ENCODE assay signal across 22 cellular contexts in the genomic region with DNA sequence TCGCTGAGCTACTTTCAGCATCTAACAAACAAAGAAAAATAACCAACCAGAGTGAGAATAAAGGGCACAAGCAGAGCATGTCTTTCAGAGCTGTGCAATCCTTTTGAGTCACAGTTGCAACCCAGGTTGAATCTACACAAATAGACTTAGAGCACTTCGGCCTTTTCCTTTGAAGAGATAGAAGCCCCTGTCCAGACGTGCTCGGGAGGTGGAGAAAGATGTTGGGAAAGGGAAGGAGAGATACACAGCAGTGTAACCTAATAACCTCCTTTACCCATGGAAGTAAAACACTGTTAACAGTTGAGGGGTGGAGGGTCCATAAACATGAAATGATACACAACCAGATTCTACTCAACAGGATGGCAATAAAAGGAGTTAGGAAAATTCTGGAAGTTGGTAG. TPM values are rescaled to one million over a fixed set of nuclear protein-coding genes. Genes with fewer than 3 reads are reported as not detected.
DNase-seq lines count a peak whose midpoint lies in the region; ATAC-seq, FAIRE-seq and TF ChIP-seq lines count a peak whose summit lies in the region.
"Had no signal": no experiment of that assay in that cellular context is flagged by ENCODE, and none has a peak within 500 bp of the region (broad histone marks: within the 10 kb centered on the region; RNA-seq: fewer than 3 reads in every experiment).

No MANE protein-coding gene starts in this region.

- no peak overlapping the region for H3K27ac Mint-ChIP-seq in neural progenitor cell
- H3K27ac Mint-ChIP-seq: B cell, CD14-positive monocyte had no signal

- H3K9me3 Mint-ChIP-seq in neural progenitor cell: no peaks in the 10 kb centered on the region
- H3K9me3 Mint-ChIP-seq: CD14-positive monocyte had no signal

- no peak for TF ChIP-seq EP300 in A549 (IDR thresholded peaks at IDR 0.05)

- H3K4me1 ChIP-seq in A549: peaks cover 66% of the 10 kb centered on the region
- peaks cover 38% of the 10 kb centered on the region for H3K4me1 ChIP-seq in neural progenitor cell
- H3K4me1 ChIP-seq: SJCRH30 had no signal

- no peaks in the 10 kb centered on the region for H3K27me3 ChIP-seq in neural progenitor cell
- H3K27me3 ChIP-seq: Peyer's patch, SJCRH30 had no signal

- H3K9me3 ChIP-seq in A549: no peaks in the 10 kb centered on the region
- H3K9me3 ChIP-seq in neural progenitor cell (ENCODE audit: low read depth): no peaks in the 10 kb centered on the region
- H3K9me3 ChIP-seq: Peyer's patch, SJCRH30 had no signal

- POLR2A ChIA-PET in A549 (lab: Yijun Ruan, JAX): no interaction called here

- H3K36me3 Mint-ChIP-seq in neural progenitor cell: no peaks in the 10 kb centered on the region

- CTCF ChIA-PET in A549 (lab: Yijun Ruan, JAX): interaction anchor here (1.4 kb wide), 1 partner anchor 133 kb away, joined by 4 read pairs; no protein-coding TSS in a partner anchor

- no peak overlapping the region for H3K4me3 Mint-ChIP-seq in neural progenitor cell
- H3K4me3 Mint-ChIP-seq: B cell, CD14-positive monocyte had no signal

- 45% methylated on average over 4 of the region's 4 CpGs for WGBS in A549 (ENCODE audit: missing lambda C conversion rate)

- no peaks in the 10 kb centered on the region for H3K36me3 ChIP-seq in neural progenitor cell
- H3K36me3 ChIP-seq: Peyer's patch, SJCRH30 had no signal

- TF ChIP-seq RAD21 in A549 (conservative IDR thresholded peaks at IDR 0.05 in 1 of 2, IDR thresholded peaks at IDR 0.05 in 1 of 2): no peak

- H3K4me2 ChIP-seq in A549: peak overlapping the region; percentile 22; the same call in 2 of the 3 replicates
- H3K4me2 ChIP-seq in neural progenitor cell: peak overlapping the region; percentile 41

- H3K4me3 ChIP-seq in A549 (no peak overlapping the region), epithelial cell of esophagus (ENCODE audit: low read length) (no peak overlapping the region), neural progenitor cell (no peak overlapping the region)
- H3K4me3 ChIP-seq: Peyer's patch, SJCRH30 had no signal

- ATAC-seq in A549: no peak; a peak in 1 of 6 replicates
- no peak for ATAC-seq in GM21360 (IDR thresholded peaks at IDR 0.05; ENCODE audit: unreplicated experiment)

- DNase-seq in A549 (ENCODE audit: low read depth in 1 of 2, low spot score in 1 of 2) (no peak), epithelial cell of esophagus (ENCODE audit: low read depth) (peak; percentile 32), neural progenitor cell (ENCODE audit: low spot score) (peak; percentile 38), HTR-8/SVneo (ENCODE audit: insufficient read length, low spot score) (no peak)
- DNase-seq in activated CD4-positive, alpha-beta T cell treated with anti-CD3 and anti-CD28 coated beads for 1 hour: no peak
- DNase-seq: GDM1; H7; KG1; NCI-H1092 treated with DMSO at 0.1 percent for 48 hours; NCI-H1436 treated with DMSO at 0.1 percent for 48 hours; NCI-H1930; NCI-H226; NCI-H774; NK-92 treated with Interleukin-12 subunit alpha and Interleukin-12 subunit beta, amount 100 ng/mL, for 24 hours; Peyer's patch; SJCRH30 had no signal

- no peak overlapping the region for H3K9ac ChIP-seq in neural progenitor cell

- H3K27me3 Mint-ChIP-seq in neural progenitor cell (ENCODE audit: insufficient read depth, low read depth): peaks cover 2% of the 10 kb centered on the region

- no peak for TF ChIP-seq CTCF in A549 (IDR thresholded peaks at IDR 0.05)
- TF ChIP-seq CTCF in VCaP (conservative IDR thresholded peaks at IDR 0.05): no peak
- TF ChIP-seq CTCF in epithelial cell of esophagus (IDR thresholded peaks at IDR 0.05; ENCODE audit: insufficient read depth, low read depth, low read length, missing control alignments): no peak
- TF ChIP-seq CTCF in neural progenitor cell (IDR thresholded peaks at IDR 0.05): no peak

- peaks cover 63% of the 10 kb centered on the region for H3K79me2 ChIP-seq in neural progenitor cell (ENCODE audit: low read depth)

- H3K27ac ChIP-seq in A549: peak overlapping the region; percentile 38 to 73; a peak in 4 of 6 replicates
- H3K27ac ChIP-seq in VCaP: peak overlapping the region; percentile 99
- H3K27ac ChIP-seq in neural progenitor cell: no peak overlapping the region
- H3K27ac ChIP-seq: HL-60, Peyer's patch, SJCRH30 had no signal

- peaks cover 14% of the 10 kb centered on the region for H3F3A ChIP-seq in neural progenitor cell (ENCODE audit: low read depth)

- no peak for TF ChIP-seq POLR2A in A549 (IDR thresholded peaks at IDR 0.05; ENCODE audit: low read length)

- peaks cover 36% of the 10 kb centered on the region for H3K4me1 Mint-ChIP-seq in neural progenitor cell

- no peak for FAIRE-seq in A549 (lab: Jason Lieb, UNC)
- FAIRE-seq in HTR-8/SVneo (lab: Jason Lieb, UNC): no peak
- FAIRE-seq: A204.1 had no signal

- H4K20me1 ChIP-seq in neural progenitor cell (ENCODE audit: low read depth): peaks cover 31% of the 10 kb centered on the region

- H2AFZ ChIP-seq in neural progenitor cell (replicated peaks): no peak overlapping the region

TF ChIP-seq in A549, 52 proteins besides CTCF, POLR2A, EP300 and RAD21:
- TF ChIP-seq MAFK (IDR thresholded peaks at IDR 0.05; ENCODE audit: partially characterized antibody) (no peak), HOXB5 (CRISPR knock-in tag; IDR thresholded peaks at IDR 0.05) (no peak), KDM1A (IDR thresholded peaks at IDR 0.05; ENCODE audit: low read depth) (no peak), POLR2AphosphoS2 (conservative IDR thresholded peaks at IDR 0.05; ENCODE audit: low read length) (no peak), ATOH8 (CRISPR knock-in tag; IDR thresholded peaks at IDR 0.05; ENCODE audit: low read depth) (no peak), HOXA7 (CRISPR knock-in tag; IDR thresholded peaks at IDR 0.05) (no peak), FOSB (CRISPR knock-in tag; IDR thresholded peaks at IDR 0.05) (no peak), USF2 (IDR thresholded peaks at IDR 0.05) (no peak), NR3C1 (IDR thresholded peaks at IDR 0.05) (no peak), BCL3 (IDR thresholded peaks at IDR 0.05) (no peak), PBX3 (IDR thresholded peaks at IDR 0.05) (no peak), ZNF302 (CRISPR knock-in tag; IDR thresholded peaks at IDR 0.05) (no peak), HDAC2 (IDR thresholded peaks at IDR 0.05) (no peak), ZC3H11A (IDR thresholded peaks at IDR 0.05) (no peak), TFCP2L1 (CRISPR knock-in tag; IDR thresholded peaks at IDR 0.05) (no peak)

RNA-seq across cellular contexts. Expression of gene MAML3, which starts 9.0 kb away (rescaled TPM):
- 18.1 and 22.2 TPM in 2 replicates for polyA plus RNA-seq in A549 (2011; rRNA removed)
- polyA plus RNA-seq in A549 (2012; cell fraction: cytosol; rRNA removed): 8.0 and 11.1 TPM in 2 replicates
- 9.0 and 9.3 TPM in 2 replicates for polyA plus RNA-seq in A549 (2012; cell fraction: nucleus; rRNA removed)
- 7.3 to 9.1 TPM (median 9.0 TPM) in 3 replicates for polyA plus RNA-seq in A549 (2017; fragmentation: RNase III; extraction: RNeasy Plus Mini Kit Qiagen cat#74134 plus additional on column Dnase treatment)
- polyA minus RNA-seq in A549 (2011; rRNA and poly(A)+ RNA removed): 38.5 and 44.5 TPM in 2 replicates
- 13.5 and 14.4 TPM in 2 replicates for total RNA-seq in neural progenitor cell (ENCODE audit: low replicate concordance)

Comparison
In these comparisons a context has a peak if more than half of its experiments do, and no peak if none do; other contexts are left out.
1. DNase-seq: peak in epithelial cell of esophagus (single experiment) and neural progenitor cell (single experiment); none in A549 (0 of 2), HTR-8/SVneo (single experiment) and activated CD4-positive, alpha-beta T cell treated with anti-CD3 and anti-CD28 coated beads for 1 hour (single experiment).